17 cellular contexts compared by ENCODE assay signal in the genomic region with DNA sequence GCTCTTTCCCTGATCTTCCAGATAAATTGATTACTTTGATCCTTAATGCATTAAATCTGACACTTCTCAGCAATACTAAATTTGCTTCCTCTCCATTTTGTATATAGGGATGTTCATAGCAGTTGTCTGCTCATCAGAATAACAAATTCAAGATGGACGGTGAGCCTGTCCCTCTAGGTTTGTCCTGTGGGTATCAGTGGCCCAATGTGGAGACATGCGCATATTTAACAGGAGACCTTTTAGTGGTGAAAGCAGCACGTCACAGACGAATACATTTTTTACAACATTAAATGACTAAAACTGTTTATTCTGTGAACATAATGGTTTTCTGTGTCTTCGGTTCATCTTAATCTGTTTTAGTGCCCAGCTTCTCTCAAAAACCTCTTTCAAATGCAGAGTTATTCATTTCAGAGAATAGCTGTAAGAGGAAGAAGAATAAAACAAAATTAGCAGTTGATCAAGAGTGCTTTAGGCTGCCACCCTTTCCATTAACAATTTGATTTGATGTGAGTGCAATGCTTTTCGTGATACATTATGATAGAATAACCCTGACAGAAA.
DNase-seq lines count a peak whose midpoint lies in the region; ATAC-seq, FAIRE-seq and TF ChIP-seq lines count a peak whose summit lies in the region.
"Had no signal": no experiment of that assay in that cellular context is flagged by ENCODE, and none has a peak within 500 bp of the region (broad histone marks: within the 10 kb centered on the region; RNA-seq: fewer than 3 reads in every experiment).

No MANE protein-coding gene starts in this region.

- H3K4ac ChIP-seq in H1 (replicated peaks; ENCODE audit: insufficient read length, low read depth, low read length) (no peak overlapping the region), neuronal stem cell (ENCODE audit: low read length) (no peak overlapping the region)

- no peak overlapping the region for H4K91ac ChIP-seq in H1 (replicated peaks; ENCODE audit: insufficient read length, low read length)
- H4K91ac ChIP-seq in neuronal stem cell (ENCODE audit: low read depth, low read length, poor library complexity) = no peak overlapping the region

- no peak overlapping the region for H2BK120ac ChIP-seq in H1 (replicated peaks; ENCODE audit: low read depth, low read length)
- no peak overlapping the region for H2BK120ac ChIP-seq in neuronal stem cell (ENCODE audit: low read depth, low read length)

- no peaks in the 10 kb centered on the region for H3K23me2 ChIP-seq in H1 (ENCODE audit: low read depth, low read length)

- H4K5ac ChIP-seq in H1 (ENCODE audit: insufficient read length, low read depth, low read length) = no peak overlapping the region

- H2AK5ac ChIP-seq in H1 (ENCODE audit: low read depth, low read length) = no peak overlapping the region
- H2AK5ac ChIP-seq in neuronal stem cell (ENCODE audit: low read depth, low read length) = no peak overlapping the region

- DNase-seq in HAP-1 (ENCODE audit: low spot score in 2 of 2) = peak; percentile 63 to 91
- DNase-seq in H1 (ENCODE audit: low read depth in 1 of 2, low spot score in 2 of 2) = no peak
- no peak for DNase-seq in neuronal stem cell (ENCODE audit: low spot score)
- no peak for DNase-seq in left cardiac atrium
- DNase-seq: Caco-2; CD4-positive, CD25-positive, alpha-beta regulatory T cell; CD8-positive, alpha-beta T cell; DMS153; DND-41; HCEC 1CT had no signal

- no peak for TF ChIP-seq CTCF in H1 (IDR thresholded peaks at IDR 0.05; ENCODE audit: control extremely low read depth in 1 of 3, insufficient read depth in 1 of 3, low read depth in 1 of 3, low read length in 3 of 3)

- H2BK12ac ChIP-seq in H1 (ENCODE audit: low read depth, low read length) (no peak overlapping the region), neuronal stem cell (ENCODE audit: low read length) (no peak overlapping the region)

- H4K20me1 ChIP-seq in H1 (replicated peaks in 1 of 2; ENCODE audit: control insufficient read depth in 1 of 2, insufficient read depth in 2 of 2, low read length in 2 of 2) = no peaks in the 10 kb centered on the region
- H4K20me1 ChIP-seq: BLaER1 had no signal

- H3K23ac ChIP-seq in H1 (ENCODE audit: insufficient read length) = no peak overlapping the region
- H3K23ac ChIP-seq in neuronal stem cell (ENCODE audit: low read depth, low read length, poor library complexity) = no peak overlapping the region

- intact Hi-C loops in left cardiac atrium (cut with DNase I) = no loop called here

- no peak for TF ChIP-seq RAD21 in H1 (IDR thresholded peaks at IDR 0.05 in 1 of 2, conservative IDR thresholded peaks at IDR 0.05 in 1 of 2; ENCODE audit: low read depth in 2 of 2, low read length in 2 of 2)

- CTCF ChIA-PET in H1 (lab: Charles Lee; ENCODE audit: partially characterized antibody) = interaction anchor here (1.0 to 1.2 kb wide), 2 partner anchors 21 to 48 kb away, joined by 3 read pairs; no protein-coding TSS in a partner anchor

- H3K9me3 ChIP-seq in HAP-1 (no peaks in the 10 kb centered on the region), H1 (ENCODE audit: insufficient read depth in 2 of 2, low read depth in 1 of 2, low read length in 1 of 2) (no peaks in the 10 kb centered on the region), neuronal stem cell (replicated peaks in 1 of 2; ENCODE audit: control insufficient read depth in 2 of 2, insufficient read depth in 1 of 2, low read depth in 1 of 2, low read length in 2 of 2) (no peaks in the 10 kb centered on the region)
- H3K9me3 ChIP-seq: BLaER1, Caco-2 had no signal

- in situ Hi-C loops in HAP-1 (cut with MboI; ENCODE audit: low sequenced_read_pairs) = no loop called here

- no peak overlapping the region for H3K56ac ChIP-seq in H1 (replicated peaks; ENCODE audit: insufficient read length, low read depth, low read length)

- H3K4me3 ChIP-seq in HAP-1 = no peak overlapping the region
- H3K4me3 ChIP-seq in H1 (ENCODE audit: extremely low read depth in 1 of 4, insufficient read depth in 2 of 4, low read depth in 3 of 4, low read length in 4 of 4) = no peak overlapping the region; a peak in 2 of 8 replicates
- H3K4me3 ChIP-seq in neuronal stem cell (ENCODE audit: low read length in 2 of 2) = no peak overlapping the region
- H3K4me3 ChIP-seq: BLaER1 had no signal

- H3K36me3 ChIP-seq in HAP-1 (replicated peaks) (no peaks in the 10 kb centered on the region), H1 (ENCODE audit: control insufficient read depth in 2 of 4, insufficient read depth in 4 of 4, low read length in 3 of 4) (no peaks in the 10 kb centered on the region), neuronal stem cell (replicated peaks in 1 of 2; ENCODE audit: control insufficient read depth in 2 of 2, insufficient read depth in 2 of 2, low read length in 2 of 2) (no peaks in the 10 kb centered on the region)
- H3K36me3 ChIP-seq: BLaER1 had no signal

- H2AFZ ChIP-seq in H1 (ENCODE audit: low read length) = no peak overlapping the region
- peak overlapping the region; percentile 4 for H2AFZ ChIP-seq in neuronal stem cell (ENCODE audit: low read length)

- H3K14ac ChIP-seq in H1 (ENCODE audit: insufficient read length) = no peak overlapping the region
- no peak overlapping the region for H3K14ac ChIP-seq in neuronal stem cell (ENCODE audit: low read length)

- 54% methylated on average over 6 of the region's 6 CpGs; no CpG with 5 or more reads in 1 of the 2 experiments for WGBS in H1 (ENCODE audit: extremely low coverage in 1 of 2, insufficient coverage in 1 of 2, insufficient read length in 1 of 2, insufficient replicate concordance in 2 of 2, low coverage in 1 of 2, low lambda C conversion rate in 2 of 2, missing lambda C conversion rate in 1 of 2), 2 experiments
- no CpG with 5 or more reads among the region's 6 CpGs for WGBS in neuronal stem cell (ENCODE audit: extremely low coverage in 2 of 2, insufficient read length in 2 of 2, insufficient replicate concordance in 1 of 2), 2 donors

- H3K27ac ChIP-seq in H1 (ENCODE audit: low read depth, low read length) (no peak overlapping the region), neuronal stem cell (replicated peaks; ENCODE audit: low read length) (no peak overlapping the region)
- H3K27ac ChIP-seq: BLaER1, C4-2B had no signal

- no peaks in the 10 kb centered on the region for H3K27me3 ChIP-seq in HAP-1 (ENCODE audit: low read depth)
- peaks cover 0 to 11% (median 4%) of the 10 kb centered on the region in 4 experiments; a peak in 4 of 7 replicates for H3K27me3 ChIP-seq in H1 (replicated peaks in 1 of 4; ENCODE audit: control insufficient read depth in 3 of 4, extremely low read depth in 1 of 4, insufficient read depth in 3 of 4, low read length in 3 of 4)
- no peaks in the 10 kb centered on the region for H3K27me3 ChIP-seq in neuronal stem cell (ENCODE audit: control insufficient read depth in 3 of 3, insufficient read depth in 3 of 3, low read depth in 1 of 3, low read length in 3 of 3)
- H3K27me3 ChIP-seq: BLaER1 had no signal

- no peak overlapping the region for H2BK15ac ChIP-seq in H1 (ENCODE audit: low read length)
- H2BK15ac ChIP-seq in neuronal stem cell (ENCODE audit: low read length) = no peak overlapping the region

- peaks cover 40% of the 10 kb centered on the region for H3K4me1 ChIP-seq in HAP-1
- H3K4me1 ChIP-seq in H1 (replicated peaks in 1 of 4; ENCODE audit: control insufficient read depth in 3 of 4, insufficient read depth in 4 of 4, low read length in 3 of 4) = peaks cover 0 to 23% (median 11%) of the 10 kb centered on the region in 4 experiments; a peak in 6 of 7 replicates
- peaks cover 0 to 6% of the 10 kb centered on the region in 2 donors for H3K4me1 ChIP-seq in neuronal stem cell (ENCODE audit: control insufficient read depth in 2 of 2, insufficient read depth in 1 of 2, low read depth in 1 of 2, low read length in 2 of 2)
- H3K4me1 ChIP-seq: BLaER1, Caco-2 had no signal

- ATAC-seq in left cardiac atrium = no peak
- ATAC-seq in HG03457 (IDR thresholded peaks at IDR 0.05; ENCODE audit: unreplicated experiment) = no peak
- no peak for ATAC-seq in HG02884 (IDR thresholded peaks at IDR 0.05; ENCODE audit: unreplicated experiment)
- ATAC-seq: CD8-positive, alpha-beta T cell had no signal

- POLR2A ChIA-PET in H1 (lab: Charles Lee; ENCODE audit: partially characterized antibody) = no interaction called here

- no peaks in the 10 kb centered on the region for H3K79me2 ChIP-seq in H1 (ENCODE audit: control insufficient read depth in 1 of 2, insufficient read depth in 2 of 2, low read length in 2 of 2)

- H3K9ac ChIP-seq in H1 (replicated peaks in 1 of 4; ENCODE audit: extremely low read depth in 1 of 4, low read depth in 3 of 4, low read length in 3 of 4) (no peak overlapping the region), neuronal stem cell (ENCODE audit: low read depth, low read length, poor library complexity) (no peak overlapping the region)
- H3K9ac ChIP-seq: BLaER1 had no signal

- H2BK5ac ChIP-seq in H1 (ENCODE audit: low read depth, low read length) = no peak overlapping the region
- H2BK5ac ChIP-seq in neuronal stem cell (ENCODE audit: low read length) = no peak overlapping the region

- H3K18ac ChIP-seq in H1 (ENCODE audit: extremely low read depth, low read length) (no peak overlapping the region), neuronal stem cell (ENCODE audit: low read length) (no peak overlapping the region)

- no peak for TF ChIP-seq EP300 in H1 (IDR thresholded peaks at IDR 0.05; ENCODE audit: borderline replicate concordance in 1 of 2, low read depth in 2 of 2, low read length in 2 of 2)

- H3K4me2 ChIP-seq in H1 (ENCODE audit: insufficient read depth in 1 of 2, low read depth in 2 of 2, low read length in 2 of 2) = peak overlapping the region in 1 of 2 experiments; percentile 16; a peak in 1 of 4 replicates
- no peak overlapping the region for H3K4me2 ChIP-seq in neuronal stem cell (ENCODE audit: insufficient read depth, low read length, poor library complexity, severe bottlenecking)
- H3K4me2 ChIP-seq: BLaER1 had no signal

- no peak for TF ChIP-seq POLR2A in H1 (IDR thresholded peaks at IDR 0.05; ENCODE audit: control extremely low read depth in 1 of 2, low read depth in 2 of 2, low read length in 2 of 2)

- no peaks in the 10 kb centered on the region for H3K79me1 ChIP-seq in H1 (ENCODE audit: low read depth, low read length)
- H3K79me1 ChIP-seq in neuronal stem cell (ENCODE audit: low read depth, low read length) = no peaks in the 10 kb centered on the region

- H4K8ac ChIP-seq in H1 (ENCODE audit: extremely low read depth, insufficient read depth, low read length) (no peak overlapping the region), neuronal stem cell (ENCODE audit: low read depth, low read length) (no peak overlapping the region)

- FAIRE-seq in H1 (lab: Jason Lieb, UNC) = no peak
- FAIRE-seq: A204.1, G401.6, GM12892 had no signal

- H2BK20ac ChIP-seq in H1 (ENCODE audit: low read length) = no peak overlapping the region

TF ChIP-seq in H1, 55 proteins besides CTCF, POLR2A, EP300 and RAD21:
- peak; percentile 90 for TF ChIP-seq POU5F1 (IDR thresholded peaks at IDR 0.05; ENCODE audit: low read depth, low read length)
- TF ChIP-seq ASH2L (IDR thresholded peaks at IDR 0.05; ENCODE audit: low read length) = no peak

Comparison
In these comparisons a context has a peak if more than half of its experiments do, and no peak if none do; other contexts are left out.
1. DNase-seq: peak in HAP-1 (2 of 2); none in H1 (0 of 2), neuronal stem cell (single experiment) and left cardiac atrium (single experiment).